9 cellular contexts compared by ENCODE assay signal in genomic region chr11:27699926-27700350, GRCh38. TPM values are rescaled to one million over a fixed set of nuclear protein-coding genes. Genes with fewer than 3 reads are reported as not detected.
DNase-seq lines count a peak whose midpoint lies in the region; ATAC-seq and TF ChIP-seq lines count a peak whose summit lies in the region.
"Had no signal": no experiment of that assay in that cellular context is flagged by ENCODE, and none has a peak within 500 bp of the region (broad histone marks: within the 10 kb centered on the region; RNA-seq: fewer than 3 reads in every experiment).

No MANE protein-coding gene starts in this region.

- peak overlapping the region; percentile 93 for H4K91ac ChIP-seq in IMR-90 (ENCODE audit: insufficient read depth, low read depth, low read length)

- H3K36me3 Mint-ChIP-seq in endodermal cell (ENCODE audit: low read depth), result no peaks in the 10 kb centered on the region
- no peaks in the 10 kb centered on the region for H3K36me3 Mint-ChIP-seq in neural progenitor cell

- peak overlapping the region; percentile 65 for H2BK120ac ChIP-seq in IMR-90 (ENCODE audit: low read depth, low read length)

- H3K23ac ChIP-seq in IMR-90 (ENCODE audit: low read depth, low read length), result peak overlapping the region; percentile 97

- H3K18ac ChIP-seq in IMR-90 (ENCODE audit: low read depth, low read length), result peak overlapping the region; percentile 91

- no peaks in the 10 kb centered on the region for H3K9me1 ChIP-seq in IMR-90 (ENCODE audit: insufficient read depth, low read length)

- H3K4me3 Mint-ChIP-seq in endodermal cell (peak overlapping the region; percentile 65), neural progenitor cell (peak overlapping the region; percentile 92)

- TF ChIP-seq POLR2A in IMR-90 (IDR thresholded peaks at IDR 0.05; ENCODE audit: low read depth, low read length) (no peak), GM18505 (IDR thresholded peaks at IDR 0.05; ENCODE audit: borderline replicate concordance, extremely low read depth, insufficient read depth, insufficient read length) (no peak)

- peak overlapping the region; percentile 58 for H4K5ac ChIP-seq in IMR-90 (ENCODE audit: low read depth, low read length)

- no CpG with 5 or more reads among the region's 28 CpGs for WGBS in IMR-90 (ENCODE audit: extremely low coverage in 2 of 2, insufficient read length in 1 of 2), 2 experiments
- whole genome bisulfite sequencing in endodermal cell (ENCODE audit: insufficient coverage in 1 of 2, insufficient read length in 1 of 2), 2 experiments, result 0% methylated on average over 8 to 25 of the region's 28 CpGs

- H2AFZ ChIP-seq in IMR-90 (replicated peaks; ENCODE audit: low read length, poor library complexity), result peak overlapping the region; percentile 79
- H2AFZ ChIP-seq in neural progenitor cell (replicated peaks), result peak overlapping the region; percentile 67

- H3K4ac ChIP-seq in IMR-90 (ENCODE audit: low read depth, low read length), result peak overlapping the region; percentile 95

- H3K4me3 ChIP-seq in IMR-90 (ENCODE audit: insufficient read depth, low read depth, low read length) (peak overlapping the region; percentile 85), endodermal cell (ENCODE audit: low read length) (peak overlapping the region; percentile 82), neural progenitor cell (peak overlapping the region; percentile 74)

- in situ Hi-C loops in IMR-90 (cut with MboI; ENCODE audit: low sequenced_read_pairs), result loop anchor here (5.0 to 25.0 kb wide), 6 partner anchors 405 to 1632 kb away; partner anchors contain the start of genes KIF18A and METTL15

- H3F3A ChIP-seq in neural progenitor cell (ENCODE audit: low read depth), result peaks cover 32% of the 10 kb centered on the region

- H3K36me3 ChIP-seq in IMR-90 (ENCODE audit: control insufficient read depth, insufficient read depth, low read length), result peaks cover 6% of the 10 kb centered on the region
- H3K36me3 ChIP-seq in endodermal cell (ENCODE audit: control insufficient read depth, insufficient read depth, low read length), result no peaks in the 10 kb centered on the region
- no peaks in the 10 kb centered on the region for H3K36me3 ChIP-seq in neural progenitor cell

- TF ChIP-seq RAD21 in IMR-90 (IDR thresholded peaks at IDR 0.05; ENCODE audit: low read length), result no peak

- H3K9me3 ChIP-seq in IMR-90 (ENCODE audit: control insufficient read depth, insufficient read depth, low read length), result no peaks in the 10 kb centered on the region
- no peaks in the 10 kb centered on the region for H3K9me3 ChIP-seq in endodermal cell (ENCODE audit: control insufficient read depth, low read length)
- no peaks in the 10 kb centered on the region for H3K9me3 ChIP-seq in neural progenitor cell (ENCODE audit: low read depth)

- peak; percentile 0; the same call in 1 of the 2 replicates for ATAC-seq in IMR-90 (ENCODE audit: low read depth)
- ATAC-seq in GM18505 (IDR thresholded peaks at IDR 0.05; ENCODE audit: unreplicated experiment), result no peak
- no peak for ATAC-seq in GM18870 (IDR thresholded peaks at IDR 0.05; ENCODE audit: unreplicated experiment)

- no peak overlapping the region for H2BK20ac ChIP-seq in IMR-90 (ENCODE audit: low read depth, low read length)

- peak overlapping the region; percentile 98 for H3K14ac ChIP-seq in IMR-90 (replicated peaks; ENCODE audit: low read depth, low read length)

- H3K4me2 ChIP-seq in IMR-90 (ENCODE audit: low read depth, low read length), result peak overlapping the region; percentile 27
- H3K4me2 ChIP-seq in neural progenitor cell, result peak overlapping the region; percentile 99

- no TSS peak for BruUV-seq in IMR-90 (replicated peaks; lab: Mats Ljungman, UMichigan)

- TF ChIP-seq CTCF in IMR-90 (conservative IDR thresholded peaks at IDR 0.05; ENCODE audit: low read depth, low read length), result no peak
- TF ChIP-seq CTCF in endodermal cell (conservative IDR thresholded peaks at IDR 0.05), result no peak
- no peak for TF ChIP-seq CTCF in neural progenitor cell (IDR thresholded peaks at IDR 0.05)

- H3K27me3 Mint-ChIP-seq in endodermal cell (ENCODE audit: insufficient read depth), result peaks cover 77% of the 10 kb centered on the region
- peaks cover 14% of the 10 kb centered on the region for H3K27me3 Mint-ChIP-seq in neural progenitor cell (ENCODE audit: insufficient read depth, low read depth)

- CTCF ChIA-PET in IMR-90 (lab: Yijun Ruan, JAX), result interaction anchor here (0.5 to 1.7 kb wide), 5 partner anchors 392 to 1630 kb away, joined by 3 to 5 read pairs (median 3); no protein-coding TSS in a partner anchor

- H3K79me2 ChIP-seq in neural progenitor cell (ENCODE audit: low read depth), result peaks cover 3% of the 10 kb centered on the region

- peak overlapping the region; percentile 88 to 90 for H4K8ac ChIP-seq in IMR-90 (ENCODE audit: low read depth in 2 of 2, low read length in 2 of 2)

- H3K4me1 Mint-ChIP-seq in endodermal cell, result peaks cover 23% of the 10 kb centered on the region
- H3K4me1 Mint-ChIP-seq in neural progenitor cell, result peaks cover 33% of the 10 kb centered on the region

- H3K27ac ChIP-seq in IMR-90 (ENCODE audit: insufficient read depth, low read length) (peak overlapping the region; percentile 92), endodermal cell (ENCODE audit: low read depth, low read length) (no peak overlapping the region), neural progenitor cell (no peak overlapping the region)

- H3K9ac ChIP-seq in IMR-90 (ENCODE audit: low read depth, low read length) (peak overlapping the region; percentile 98), endodermal cell (ENCODE audit: extremely low read depth, low read length, poor library complexity, severe bottlenecking) (no peak overlapping the region), neural progenitor cell (no peak overlapping the region)

- H3K4me1 ChIP-seq in IMR-90 (ENCODE audit: control insufficient read depth, insufficient read depth, low read length) (peaks cover 6% of the 10 kb centered on the region; the same call in 1 of the 2 replicates), endodermal cell (ENCODE audit: control insufficient read depth, insufficient read depth, low read length) (no peaks in the 10 kb centered on the region), neural progenitor cell (peaks cover 38% of the 10 kb centered on the region)

- DNase-seq in AG08396 (ENCODE audit: low spot score) (peak; percentile 20), IMR-90 (no peak), endodermal cell (peak; percentile 72), neural progenitor cell (ENCODE audit: low spot score) (no peak), medulla oblongata (ENCODE audit: extremely low spot score) (no peak), NCI-H1694 (lab: John Stamatoyannopoulos, UW) (no peak)
- DNase-seq: activated gamma-delta T cell had no signal

- H3K79me1 ChIP-seq in IMR-90 (ENCODE audit: low read depth in 1 of 2, low read length in 2 of 2), result peaks cover 4 to 27% of the 10 kb centered on the region in 2 experiments; a peak in 3 of 4 replicates

- H3K27ac Mint-ChIP-seq in endodermal cell (no peak overlapping the region), neural progenitor cell (no peak overlapping the region)

- dilution Hi-C loops in IMR-90 (cut with HindIII; ENCODE audit: low sequenced_read_pairs, unreplicated experiment), result no loop called here

- H3K56ac ChIP-seq in IMR-90 (ENCODE audit: extremely low read depth, insufficient read depth, low read length), result peak overlapping the region; percentile 98

- H3K9me3 Mint-ChIP-seq in endodermal cell (no peaks in the 10 kb centered on the region), neural progenitor cell (no peaks in the 10 kb centered on the region)

- H3K27me3 ChIP-seq in IMR-90 (ENCODE audit: control insufficient read depth, insufficient read depth, low read length) (no peaks in the 10 kb centered on the region), endodermal cell (ENCODE audit: control insufficient read depth, insufficient read depth, low read length, poor library complexity, severe bottlenecking) (peaks cover 78% of the 10 kb centered on the region), neural progenitor cell (peaks cover 53% of the 10 kb centered on the region)

- H2AK9ac ChIP-seq in IMR-90 (replicated peaks; ENCODE audit: low read depth, low read length, poor library complexity), result peak overlapping the region; percentile 87

- H4K20me1 ChIP-seq in IMR-90 (ENCODE audit: insufficient read depth, low read length), result peaks cover 50% of the 10 kb centered on the region
- no peaks in the 10 kb centered on the region for H4K20me1 ChIP-seq in neural progenitor cell (ENCODE audit: low read depth)

- 0 out of 2 replicates have a peak overlapping the region, but pooled peaks have one; percentile 82 for H2AK5ac ChIP-seq in IMR-90 (ENCODE audit: low read depth, low read length)

- intact Hi-C loops in IMR-90 (cut with micrococcal nuclease), result loop anchor here (1.0 to 5.0 kb wide), 13 partner anchors 23 to 1634 kb away; no protein-coding TSS in a partner anchor

- POLR2A ChIA-PET in IMR-90 (lab: Charles Lee; ENCODE audit: unreplicated experiment), result interaction anchor here (0.5 to 2.4 kb wide), 8 partner anchors 10 to 1149 kb away, joined by 3 to 16 read pairs (median 6); partner anchors contain the start of genes KIF18A and METTL15

- no peak overlapping the region; the same call in 2 of the 3 replicates for H2BK15ac ChIP-seq in IMR-90 (ENCODE audit: low read depth, low read length)

- peak overlapping the region; percentile 92 for H2BK5ac ChIP-seq in IMR-90 (ENCODE audit: low read depth, low read length, poor library complexity, severe bottlenecking)

TF ChIP-seq in IMR-90, 13 proteins besides CTCF, POLR2A, EP300 and RAD21:
- no peak for TF ChIP-seq MAZ (IDR thresholded peaks at IDR 0.05; ENCODE audit: borderline replicate concordance, low read depth, low read length)
- peak; percentile 80; the same call in 1 of the 2 replicates for TF ChIP-seq CHD1 (IDR thresholded peaks at IDR 0.05; ENCODE audit: low read depth, low read length)

RNA-seq across cellular contexts. Expression of gene BDNF, which starts 0.3 kb away (rescaled TPM):
- total RNA-seq in IMR-90 (2012; rRNA removed), result 152 and 174 TPM in 2 replicates
- polyA plus RNA-seq in IMR-90 (2012; rRNA removed), result 91.9 and 94.8 TPM in 2 replicates
- 50.7 and 60.1 TPM in 2 replicates for polyA plus RNA-seq in IMR-90 (2012; cell fraction: cytosol; rRNA removed)
- 65.9 and 184 TPM in 2 replicates for polyA plus RNA-seq in IMR-90 (2012; cell fraction: nucleus; rRNA removed; ENCODE audit: low replicate concordance)
- total RNA-seq in endodermal cell, result under 1 TPM in 1 of 2 donors, not detected in 1; 0.33 TPM
- 0.82 TPM for polyA plus RNA-seq in endodermal cell (2013, experiment 1 of 2)
- 0.75 TPM for polyA plus RNA-seq in endodermal cell (2013, experiment 2 of 2)
- 1.6 and 2.1 TPM in 2 replicates for total RNA-seq in neural progenitor cell (ENCODE audit: low replicate concordance)

Comparison
In these comparisons a context has a peak if more than half of its experiments do, and no peak if none do; other contexts are left out.
1. DNase-seq: peak in AG08396 (single experiment) and endodermal cell (single experiment); none in IMR-90 (single experiment), neural progenitor cell (single experiment), medulla oblongata (single experiment) and NCI-H1694 (single experiment).
2. RNA of gene BDNF, which starts 0.3 kb away (total RNA-seq): 152 to 174 TPM in IMR-90; 1.6 to 2.1 TPM in neural progenitor cell and 0.33 TPM in endodermal cell; every median in the first group is over 10 times any median in the second.
3. Peak in every context shown above with its lines, with median percentiles within 50 percentile points of each other: H3K4me3 ChIP-seq.